Comparison of ENCODE assay signal across 15 cellular contexts in genomic region chr7:133477786-133478185, GRCh38.
"Had no signal": no experiment of that assay in that cellular context is flagged by ENCODE, and none has a peak within 500 bp of the region (broad histone marks: within the 10 kb centered on the region; RNA-seq: fewer than 3 reads in every experiment).

No MANE protein-coding gene starts in this region.

- H3K27ac Mint-ChIP-seq: activated B cell treated with CpG ODN at 0.5 μM for 24 hours; activated CD4-positive, alpha-beta memory T cell treated with anti-CD3 and anti-CD28 coated beads for 36 hours; activated naive CD8-positive, alpha-beta T cell; mesothelial cell of epicardium; nephron progenitor cell; stimulated activated memory B cell treated with anti-CD40 and anti-IgM and Interleukin-4, amounts not matched to agents 10 μg/mL and 1 μg/mL and 100 μg/mL, for 72 hours had no signal

- DNase-seq: activated B cell treated with CpG ODN at 0.5 μM for 24 hours; activated CD4-positive, alpha-beta memory T cell treated with anti-CD3 and anti-CD28 coated beads for 36 hours; activated CD4-positive, alpha-beta T cell treated with anti-CD3 and anti-CD28 coated beads for 4 hours; activated T-cell treated with anti-CD3 and anti-CD28 coated beads for 4 hours; hypothalamus; nephron progenitor cell; occipital lobe; posterior cingulate gyrus; sigmoid colon; stimulated activated CD4-positive, alpha-beta T cell treated with anti-CD3 and anti-CD28 coated beads, Interleukin-4, amount 100 ng/mL, for 24 hours; upper lobe of right lung had no signal

- H3K9me3 Mint-ChIP-seq: nephron progenitor cell; stimulated activated memory B cell treated with anti-CD40 and anti-IgM and Interleukin-4, amounts not matched to agents 10 μg/mL and 1 μg/mL and 100 μg/mL, for 72 hours had no signal

- ATAC-seq: left lobe of liver; stimulated activated memory B cell treated with anti-CD40 and anti-IgM and Interleukin-4, amounts not matched to agents 10 μg/mL and 1 μg/mL and 100 μg/mL, for 72 hours; upper lobe of right lung had no signal

- H3K27me3 Mint-ChIP-seq: activated B cell treated with CpG ODN at 0.5 μM for 24 hours; activated CD4-positive, alpha-beta memory T cell treated with anti-CD3 and anti-CD28 coated beads for 36 hours; activated naive CD8-positive, alpha-beta T cell; stimulated activated memory B cell treated with anti-CD40 and anti-IgM and Interleukin-4, amounts not matched to agents 10 μg/mL and 1 μg/mL and 100 μg/mL, for 72 hours had no signal

- H3K4me3 Mint-ChIP-seq: activated B cell treated with CpG ODN at 0.5 μM for 24 hours; activated CD4-positive, alpha-beta memory T cell treated with anti-CD3 and anti-CD28 coated beads for 36 hours; activated naive CD8-positive, alpha-beta T cell; mesothelial cell of epicardium; nephron progenitor cell; stimulated activated memory B cell treated with anti-CD40 and anti-IgM and Interleukin-4, amounts not matched to agents 10 μg/mL and 1 μg/mL and 100 μg/mL, for 72 hours had no signal
